In genomic region chr1:212432163-212432705, GRCh38 we compare ENCODE assay signal across 8 cellular contexts. TPM values are rescaled to one million over a fixed set of nuclear protein-coding genes. Genes with fewer than 3 reads are reported as not detected.
A peak's percentile ranks its signal among the peaks of the same experiment; 100 is the strongest.
DNase-seq lines count a peak whose midpoint lies in the region; ATAC-seq and TF ChIP-seq lines count a peak whose summit lies in the region.

No MANE protein-coding gene starts in this region.

- H3K27me3 Mint-ChIP-seq in activated CD8-positive, alpha-beta memory T cell treated with anti-CD3 and anti-CD28 coated beads, Interleukin-2, amount 10 ng/mL, durations not matched to agents 7 days and 5 days: peaks cover 7% of the 10 kb centered on the region

- peaks cover 2% of the 10 kb centered on the region for H3K36me3 Mint-ChIP-seq in activated CD8-positive, alpha-beta memory T cell treated with anti-CD3 and anti-CD28 coated beads, Interleukin-2, amount 10 ng/mL, durations not matched to agents 7 days and 5 days

- peak overlapping the region; percentile 83 to 90 (median 86) for H3K27ac ChIP-seq in transverse colon

- no peak for TF ChIP-seq EP300 in transverse colon (IDR thresholded peaks at IDR 0.05; ENCODE audit: low read depth)

- TF ChIP-seq POLR2A in transverse colon (IDR thresholded peaks at IDR 0.05) (no peak), lower leg skin (IDR thresholded peaks at IDR 0.05) (no peak)

- H3K27ac Mint-ChIP-seq in activated CD8-positive, alpha-beta memory T cell treated with anti-CD3 and anti-CD28 coated beads, Interleukin-2, amount 10 ng/mL, durations not matched to agents 7 days and 5 days: peak overlapping the region; percentile 61

- H3K9me3 ChIP-seq in transverse colon: no peaks in the 10 kb centered on the region

- CTCF ChIA-PET in activated CD8-positive, alpha-beta memory T cell treated with anti-CD3 and anti-CD28 coated beads, Interleukin-2, amount 10 ng/mL, durations not matched to agents 7 days and 5 days (lab: Charles Lee): interaction anchor here (1.0 to 2.3 kb wide), 8 partner anchors 17 to 752 kb away, joined by 3 to 18 read pairs (median 4); partner anchors contain the start of genes DTL, INTS7 and PACC1

- H3K27me3 ChIP-seq in transverse colon: no peaks in the 10 kb centered on the region

- in situ Hi-C loops in transverse colon (cut with MboI; ENCODE audit: low pct_ligation_motif_present in 1 of 4, low pct_unique_long_range_greater_than_20kb in 1 of 4, low sequenced_read_pairs in 3 of 4): loop anchor here in 1 of 4 donors (25.0 kb wide), 1 partner anchor 745 kb away; the partner anchor contains the start of gene NEK2

- H3K4me1 ChIP-seq in transverse colon: peaks cover 11 to 26% (median 17%) of the 10 kb centered on the region in 4 donors

- ATAC-seq in activated CD8-positive, alpha-beta memory T cell treated with anti-CD3 and anti-CD28 coated beads, Interleukin-2, amount 10 ng/mL, durations not matched to agents 7 days and 5 days: no peak

- no peak for DNase-seq in activated CD8-positive, alpha-beta memory T cell treated with anti-CD3 and anti-CD28 coated beads, Interleukin-2, amount 10 ng/mL, durations not matched to agents 7 days and 5 days
- DNase-seq in activated CD8-positive, alpha-beta memory T cell treated with anti-CD3 and anti-CD28 coated beads, Interleukin-2, amount 50 U/mL, for 4 hours: no peak
- DNase-seq in amniotic epithelial cell (ENCODE audit: low read depth) (peak; percentile 59), left kidney (ENCODE audit: low read depth, low spot score) (peak; percentile 4), transverse colon (no peak), lower leg skin (ENCODE audit: low spot score in 2 of 2) (no peak), GM19238 (ENCODE audit: insufficient read length, low spot score) (no peak)
- no peak for DNase-seq in stimulated activated CD4-positive, alpha-beta T cell treated with anti-CD3 and anti-CD28 coated beads, Interleukin-2, amount 100 ng/mL, for 24 hours

- peaks cover 12% of the 10 kb centered on the region for H3K4me1 Mint-ChIP-seq in activated CD8-positive, alpha-beta memory T cell treated with anti-CD3 and anti-CD28 coated beads, Interleukin-2, amount 10 ng/mL, durations not matched to agents 7 days and 5 days

- intact Hi-C loops in transverse colon (cut with DNase I; ENCODE audit: low total_unique reads) (no loop called here), lower leg skin (cut with DNase I; ENCODE audit: low total_unique reads) (no loop called here)

- no peak for TF ChIP-seq CTCF in transverse colon (IDR thresholded peaks at IDR 0.05)
- TF ChIP-seq CTCF in lower leg skin (IDR thresholded peaks at IDR 0.05): no peak

- H3K36me3 ChIP-seq in transverse colon: no peaks in the 10 kb centered on the region

- peak overlapping the region; percentile 48 for H3K4me3 Mint-ChIP-seq in activated CD8-positive, alpha-beta memory T cell treated with anti-CD3 and anti-CD28 coated beads, Interleukin-2, amount 10 ng/mL, durations not matched to agents 7 days and 5 days

- no peaks in the 10 kb centered on the region for H3K9me3 Mint-ChIP-seq in activated CD8-positive, alpha-beta memory T cell treated with anti-CD3 and anti-CD28 coated beads, Interleukin-2, amount 10 ng/mL, durations not matched to agents 7 days and 5 days (ENCODE audit: low read depth)

- H3K4me3 ChIP-seq in transverse colon (peak overlapping the region; percentile 38 to 93 (median 88)), lower leg skin (ENCODE audit: low read depth, poor library complexity, severe bottlenecking) (no peak overlapping the region)

- WGBS in transverse colon (ENCODE audit: low coverage in 1 of 2), 2 donors: 12 to 37% methylated on average over 5 to 9 of the region's 9 CpGs
- WGBS in lower leg skin, 2 donors: 33 to 34% methylated on average over 9 of the region's 9 CpGs

RNA-seq across cellular contexts. Expression of gene NENF, which starts 0.5 kb away (rescaled TPM):
- 10 to 100 TPM; 33.9 to 37.6 TPM for total RNA-seq in activated CD8-positive, alpha-beta memory T cell treated with anti-CD3 and anti-CD28 coated beads, Interleukin-2, amount 10 ng/mL, durations not matched to agents 7 days and 5 days
- 10 to 100 TPM; 24.2 to 91.5 (median 35.7) TPM for total RNA-seq in transverse colon
- 100 to 1,000 TPM in 1 of 4 donors, 10 to 100 TPM in 3; 82.8 to 139 (median 84.6) TPM for total RNA-seq in lower leg skin

RNA-seq across cellular contexts. Expression of gene PACC1, which starts 17.5 kb away (rescaled TPM):
- 10 to 100 TPM; 13.0 to 17.1 TPM for total RNA-seq in activated CD8-positive, alpha-beta memory T cell treated with anti-CD3 and anti-CD28 coated beads, Interleukin-2, amount 10 ng/mL, durations not matched to agents 7 days and 5 days
- total RNA-seq in transverse colon (1 to 10 TPM in 3 of 4 donors, not detected in 1; 2.6 to 4.6 (median 2.7) TPM), lower leg skin (1 to 10 TPM; 2.5 to 8.6 (median 6.1) TPM)

Comparison
In these comparisons a context has a peak if more than half of its experiments do, and no peak if none do; other contexts are left out.
1. DNase-seq: peak in amniotic epithelial cell (single experiment) and left kidney (single experiment); none in activated CD8-positive, alpha-beta memory T cell treated with anti-CD3 and anti-CD28 coated beads, Interleukin-2, amount 10 ng/mL, durations not matched to agents 7 days and 5 days (single experiment), activated CD8-positive, alpha-beta memory T cell treated with anti-CD3 and anti-CD28 coated beads, Interleukin-2, amount 50 U/mL, for 4 hours (single experiment), transverse colon (single experiment), lower leg skin (0 of 2), stimulated activated CD4-positive, alpha-beta T cell treated with anti-CD3 and anti-CD28 coated beads, Interleukin-2, amount 100 ng/mL, for 24 hours (0 of 2) and GM19238 (single experiment).